In genomic region chr1:231162300-231162969, GRCh38 we compare ENCODE assay signal across 10 cellular contexts. TPM values are rescaled to one million over a fixed set of nuclear protein-coding genes. Genes with fewer than 3 reads are reported as not detected.
DNase-seq lines count a peak whose midpoint lies in the region; ATAC-seq, FAIRE-seq and TF ChIP-seq lines count a peak whose summit lies in the region.
"Had no signal": no experiment of that assay in that cellular context is flagged by ENCODE, and none has a peak within 500 bp of the region (broad histone marks: within the 10 kb centered on the region; RNA-seq: fewer than 3 reads in every experiment).

No MANE protein-coding gene starts in this region.

- H3K9me3 ChIP-seq in K562 (replicated peaks; ENCODE audit: control insufficient read depth, insufficient read depth, low read depth, low read length) (no peaks in the 10 kb centered on the region), keratinocyte (ENCODE audit: control insufficient read depth, low read depth, low read length) (no peaks in the 10 kb centered on the region)

- intact Hi-C loops in K562 (cut with micrococcal nuclease) = no loop called here

- no peak for TF ChIP-seq POLR2A in K562 (conservative IDR thresholded peaks at IDR 0.05)

- 13% methylated on average over 62 of the region's 71 CpGs for WGBS in K562 (ENCODE audit: insufficient coverage, low coverage, missing lambda C conversion rate)

- H3K4me2 ChIP-seq in K562 (ENCODE audit: insufficient read depth, low read length) = peak overlapping the region; percentile 54
- H3K4me2 ChIP-seq in keratinocyte (ENCODE audit: control insufficient read depth, extremely low read depth, insufficient read depth, low read depth, low read length) = peak overlapping the region; percentile 32
- H3K4me2 ChIP-seq: BLaER1 treated with 17β-estradiol and CSF1 and Interleukin-3, amounts not matched to agents 10 nM and 100 nM had no signal

- H3K79me2 ChIP-seq in K562 (ENCODE audit: control insufficient read depth, insufficient read depth, low read length) (no peaks in the 10 kb centered on the region), keratinocyte (ENCODE audit: control insufficient read depth, insufficient read depth, low read length) (no peaks in the 10 kb centered on the region)

- dilution Hi-C loops in keratinocyte (cut with MboI; ENCODE audit: extremely low pct_ligation_motif_present, low sequenced_read_pairs) = no loop called here

- peak overlapping the region; percentile 14 for H3K4me3 ChIP-seq in K562
- no peak overlapping the region for H3K4me3 ChIP-seq in keratinocyte (ENCODE audit: control insufficient read depth in 2 of 3, extremely low read depth in 1 of 3, insufficient read depth in 2 of 3, low read depth in 1 of 3, low read length in 3 of 3)

- peak; percentile 13 for DNase-seq in NCI-H1105 treated with DMSO at 0.1 percent for 48 hours (lab: John Stamatoyannopoulos, UW)
- no peak for DNase-seq in NCI-H1105 (lab: John Stamatoyannopoulos, UW)
- DNase-seq in NCI-H69 (lab: John Stamatoyannopoulos, UW) = peak; percentile 65
- peak; percentile 70 to 90 (median 86) for DNase-seq in K562 (ENCODE audit: extremely low read depth in 1 of 4, low spot score in 3 of 4)
- no peak for DNase-seq in keratinocyte (ENCODE audit: low read depth, low spot score)
- peak; percentile 42 for DNase-seq in stimulated activated CD4-positive, alpha-beta T cell treated with anti-CD3 and anti-CD28 coated beads, Interleukin-4, amount 100 ng/mL, for 1 hour
- DNase-seq in middle frontal gyrus (ENCODE audit: extremely low spot score, low spot score) = no peak

- TF ChIP-seq EP300 in K562 (IDR thresholded peaks at IDR 0.05; ENCODE audit: low read length) = no peak

- FAIRE-seq in K562 (lab: Jason Lieb, UNC) = no peak
- no peak for FAIRE-seq in keratinocyte (lab: Jason Lieb, UNC)
- FAIRE-seq: TTC549 had no signal

- H3K27me3 ChIP-seq in K562 (ENCODE audit: control insufficient read depth in 2 of 2, insufficient read depth in 2 of 2, low read length in 2 of 2) (no peaks in the 10 kb centered on the region; a peak in 1 of 5 replicates), keratinocyte (ENCODE audit: control insufficient read depth, extremely low read depth, insufficient read depth, low read length) (peaks cover 56% of the 10 kb centered on the region)

- H4K20me1 ChIP-seq in K562 (replicated peaks; ENCODE audit: control insufficient read depth, insufficient read depth, low read length) (no peaks in the 10 kb centered on the region; the same call in 1 of the 2 replicates), keratinocyte (ENCODE audit: control insufficient read depth, extremely low read depth, insufficient read depth, low read length) (no peaks in the 10 kb centered on the region)
- H4K20me1 ChIP-seq: BLaER1 treated with 17β-estradiol and CSF1 and Interleukin-3, amounts not matched to agents 10 nM and 100 nM had no signal

- ATAC-seq in K562 (peak; percentile 79), HG02884 (IDR thresholded peaks at IDR 0.05; ENCODE audit: unreplicated experiment) (no peak)

- TF ChIP-seq CTCF in K562 (IDR thresholded peaks at IDR 0.05 in 2 of 3, conservative IDR thresholded peaks at IDR 0.05 in 1 of 3; ENCODE audit: insufficient read depth in 2 of 3, low read depth in 1 of 3, low read length in 3 of 3) = no peak
- TF ChIP-seq CTCF in keratinocyte (optimal IDR thresholded peaks at IDR 0.05 in 1 of 3, IDR thresholded peaks at IDR 0.05 in 1 of 3, conservative IDR thresholded peaks at IDR 0.05 in 1 of 3; ENCODE audit: extremely low read depth in 1 of 3, insufficient read depth in 2 of 3, low read length in 3 of 3) = no peak

- BruUV-seq in K562 (replicated peaks; lab: Mats Ljungman, UMichigan) = no TSS peak

- H3K4me1 ChIP-seq in K562 (replicated peaks in 1 of 2; ENCODE audit: control insufficient read depth in 2 of 2, insufficient read depth in 2 of 2, low read length in 2 of 2) (peaks cover 20 to 48% of the 10 kb centered on the region in 2 experiments), keratinocyte (ENCODE audit: control insufficient read depth, extremely low read depth, insufficient read depth, low read length) (no peaks in the 10 kb centered on the region)

- CTCF ChIA-PET in K562 (lab: Yijun Ruan, JAX; ENCODE audit: low intra/inter-chr PET ratio) = interaction anchor here (0.6 kb wide), 1 partner anchor 363 kb away, joined by 3 read pairs; no protein-coding TSS in a partner anchor

- H3K9ac ChIP-seq in K562 (ENCODE audit: insufficient read depth in 1 of 2, low read depth in 2 of 2, low read length in 2 of 2) (peak overlapping the region in 1 of 2 experiments; percentile 21; a peak in 1 of 4 replicates), keratinocyte (ENCODE audit: control insufficient read depth, extremely low read depth, insufficient read depth, low read length) (no peak overlapping the region)
- H3K9ac ChIP-seq: BLaER1 treated with 17β-estradiol and CSF1 and Interleukin-3, amounts not matched to agents 10 nM and 100 nM had no signal

- H3K27ac ChIP-seq in K562 (ENCODE audit: extremely low read depth, low read depth, low read length) (no peak overlapping the region), keratinocyte (ENCODE audit: control insufficient read depth, insufficient read depth, low read length) (no peak overlapping the region)
- H3K27ac ChIP-seq: BLaER1 treated with 17β-estradiol and CSF1 and Interleukin-3, amounts not matched to agents 10 nM and 100 nM had no signal

- in situ Hi-C loops in K562 (cut with MboI) = no loop called here

- H3K9me1 ChIP-seq in K562 (ENCODE audit: control insufficient read depth, insufficient read depth, low read length) = no peaks in the 10 kb centered on the region
- no peaks in the 10 kb centered on the region for H3K9me1 ChIP-seq in keratinocyte (ENCODE audit: control insufficient read depth, extremely low read depth, insufficient read depth, low read length)

- peak in 1 of 2 experiments; percentile 6; a peak in 1 of 4 replicates for TF ChIP-seq RAD21 in K562 (CRISPR knock-in tag; conservative IDR thresholded peaks at IDR 0.05 in 1 of 2, IDR thresholded peaks at IDR 0.05 in 1 of 2)

- no peaks in the 10 kb centered on the region for H3K36me3 ChIP-seq in K562 (ENCODE audit: control insufficient read depth, insufficient read depth, low read length)
- H3K36me3 ChIP-seq in keratinocyte (ENCODE audit: control insufficient read depth in 2 of 2, extremely low read depth in 1 of 2, insufficient read depth in 2 of 2, low read length in 2 of 2) = no peaks in the 10 kb centered on the region
- H3K36me3 ChIP-seq: BLaER1 treated with 17β-estradiol and CSF1 and Interleukin-3, amounts not matched to agents 10 nM and 100 nM had no signal

- POLR2A ChIA-PET in K562 (lab: Yijun Ruan, JAX) = interaction anchor here (0.6 to 1.5 kb wide), 9 partner anchors 8 to 261 kb away, joined by 3 to 5 read pairs (median 4); no protein-coding TSS in a partner anchor

- H2AFZ ChIP-seq in K562 (ENCODE audit: low read depth, low read length) (no peak overlapping the region), keratinocyte (ENCODE audit: control insufficient read depth, low read length) (no peak overlapping the region)

TF ChIP-seq in K562, 482 proteins besides CTCF, POLR2A, EP300 and RAD21 (continues in another document):
- TF ChIP-seq SIN3A (IDR thresholded peaks at IDR 0.05; ENCODE audit: borderline replicate concordance in 2 of 2, control insufficient read depth in 1 of 2, low read depth in 2 of 2, low read length in 2 of 2) = peak; percentile 91 to 97

RNA-seq across cellular contexts. Expression of gene TRIM67, which starts 0.6 kb away (rescaled TPM):
- total RNA-seq in K562 (2011; cell fraction: chromatin; rRNA removed; ENCODE audit: low replicate concordance) = 0.12 and 0.21 TPM in 2 replicates
- under 0.01 and 0.13 TPM in 2 replicates for total RNA-seq in K562 (2011; cell fraction: nucleolus; rRNA removed)
- total RNA-seq in K562 (2011; cell fraction: nucleoplasm; rRNA removed) = 0.07 TPM in 1 of 2 replicates, not detected in the other
- 0.24 and 0.59 TPM in 2 replicates for total RNA-seq in K562 (2014; rRNA removed)
- 0.11 and 0.13 TPM in 2 replicates for total RNA-seq in K562 (2014; rRNA removed; fragmentation: Illumina TruSeq; extraction: Trizol)
- 0.33 and 0.34 TPM in 2 replicates for total RNA-seq in K562 (2015; rRNA removed; fragmentation: Illumina TruSeq; extraction: Trizol)
- 0.36 and 0.60 TPM in 2 replicates for total RNA-seq in K562 (2021)
- polyA plus RNA-seq in K562 (2011; rRNA removed) = 0.01 and 0.06 TPM in 2 replicates
- polyA plus RNA-seq in K562 (2011; cell fraction: cytosol; rRNA removed) = 0.01 and 0.18 TPM in 2 replicates
- polyA plus RNA-seq in K562 (2011; cell fraction: nucleus; rRNA removed) = 0.03 and 0.26 TPM in 2 replicates
- polyA plus RNA-seq in K562 (2012) = 1.7 and 4.0 TPM in 2 replicates
- polyA plus RNA-seq in K562 (2014; fragmentation: Illumina TruSeq; extraction: Trizol) = 0.25 and 0.31 TPM in 2 replicates
- under 1 TPM; 0.04 TPM for polyA plus RNA-seq in K562 (2014; fragmentation: Nextera tagmentation; extraction: Ambion mirVana)
- polyA plus RNA-seq in K562 (2014; rRNA removed) = 0.22 and 0.60 TPM in 2 replicates
- polyA minus RNA-seq in K562 (2011; rRNA and poly(A)+ RNA removed) = 0.04 TPM in 1 of 2 replicates, not detected in the other
- polyA minus RNA-seq in K562 (2011; cell fraction: cytosol; rRNA and poly(A)+ RNA removed) = 0.38 TPM in 1 of 2 replicates, not detected in the other
- polyA minus RNA-seq in K562 (2011; cell fraction: nucleus; rRNA and poly(A)+ RNA removed) = 0.11 and 0.13 TPM in 2 replicates
- polyA plus RNA-seq in keratinocyte = not detected in 3 replicates
- not detected for polyA plus RNA-seq in keratinocyte (2011; ENCODE audit: low read depth)
- polyA plus RNA-seq in keratinocyte (2011; cell fraction: cytosol; rRNA removed) = not detected in 2 replicates
- not detected in 2 replicates for polyA plus RNA-seq in keratinocyte (2011; cell fraction: nucleus; rRNA removed)
- polyA plus RNA-seq in keratinocyte (2012; ENCODE audit: low replicate concordance) = not detected in 2 replicates
- 0.03 TPM in 1 of 3 replicates, not detected in the others for polyA minus RNA-seq in keratinocyte
- polyA minus RNA-seq in keratinocyte (2011; cell fraction: cytosol; rRNA and poly(A)+ RNA removed) = not detected
- not detected in 2 replicates for polyA minus RNA-seq in keratinocyte (2011; cell fraction: nucleus; rRNA and poly(A)+ RNA removed)

Comparison
In these comparisons a context has a peak if more than half of its experiments do, and no peak if none do; other contexts are left out.
1. DNase-seq: peak in NCI-H1105 treated with DMSO at 0.1 percent for 48 hours (single experiment), NCI-H69 (single experiment), K562 (4 of 4) and stimulated activated CD4-positive, alpha-beta T cell treated with anti-CD3 and anti-CD28 coated beads, Interleukin-4, amount 100 ng/mL, for 1 hour (single experiment); none in NCI-H1105 (single experiment), keratinocyte (single experiment) and middle frontal gyrus (single experiment).